In the genomic region with DNA sequence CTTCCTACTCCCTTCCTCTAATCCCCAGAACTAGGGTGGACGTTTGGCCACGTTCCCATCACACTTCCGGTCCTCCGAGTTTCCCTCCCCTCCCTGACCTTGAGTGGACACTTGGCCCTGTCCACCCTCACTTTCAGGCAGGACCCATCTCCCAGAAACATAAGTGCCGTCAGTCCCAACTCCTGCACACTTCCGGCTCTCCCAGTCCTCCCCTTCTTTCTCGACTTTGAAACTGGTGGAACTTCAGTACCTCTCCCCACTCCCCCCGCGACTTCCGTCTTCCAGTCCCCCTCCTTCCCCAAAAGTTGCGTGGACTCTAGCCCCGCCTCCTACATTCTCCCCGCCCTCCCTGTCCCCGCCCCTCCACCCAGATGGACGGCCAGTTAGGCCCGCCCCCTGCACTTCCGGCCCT, we compare ENCODE assay signal across 9 cellular contexts. TPM values are rescaled to one million over a fixed set of nuclear protein-coding genes. Genes with fewer than 3 reads are reported as not detected.
DNase-seq lines count a peak whose midpoint lies in the region; ATAC-seq, FAIRE-seq and TF ChIP-seq lines count a peak whose summit lies in the region.
"Had no signal": no experiment of that assay in that cellular context is flagged by ENCODE, and none has a peak within 500 bp of the region (broad histone marks: within the 10 kb centered on the region; RNA-seq: fewer than 3 reads in every experiment).

No MANE protein-coding gene starts in this region.

- ATAC-seq in A549 (no peak; a peak in 1 of 6 replicates), GM21360 (IDR thresholded peaks at IDR 0.05; ENCODE audit: unreplicated experiment) (peak; percentile 38), T-helper 17 cell (peak; percentile 76)

- H3K4me1 Mint-ChIP-seq in T-helper 17 cell, result peaks cover 9% of the 10 kb centered on the region
- peaks cover 8% of the 10 kb centered on the region for H3K4me1 Mint-ChIP-seq in nephron progenitor cell
- H3K4me1 Mint-ChIP-seq in type B pancreatic cell (ENCODE audit: unreplicated experiment), result no peaks in the 10 kb centered on the region

- no peak for FAIRE-seq in A549 (lab: Jason Lieb, UNC)
- FAIRE-seq: islet of Langerhans had no signal

- TF ChIP-seq CTCF in A549 (IDR thresholded peaks at IDR 0.05), result no peak
- no peak for TF ChIP-seq CTCF in coronary artery (IDR thresholded peaks at IDR 0.05)
- no peak for TF ChIP-seq CTCF in nephron progenitor cell (IDR thresholded peaks at IDR 0.05)
- no peak for TF ChIP-seq CTCF in type B pancreatic cell (conservative IDR thresholded peaks at IDR 0.05)

- DNase-seq in A549 (ENCODE audit: low read depth in 1 of 2, low spot score in 1 of 2) (no peak), T-helper 17 cell (peak in 1 of 3 donors; percentile 70), coronary artery (ENCODE audit: low spot score) (no peak), nephron progenitor cell (no peak), type B pancreatic cell (ENCODE audit: extremely low spot score, unreplicated experiment) (no peak), A172 (ENCODE audit: low spot score) (no peak), iPS-NIHi11 (ENCODE audit: low spot score) (no peak)

- TF ChIP-seq EP300 in A549 (IDR thresholded peaks at IDR 0.05), result no peak

- no peaks in the 10 kb centered on the region for H3K4me1 ChIP-seq in A549

- CTCF ChIA-PET in A549 (lab: Yijun Ruan, JAX), result no interaction called here

- WGBS in A549 (ENCODE audit: missing lambda C conversion rate), result 3% methylated on average over 13 of the region's 17 CpGs

- peaks cover 10% of the 10 kb centered on the region for H3K36me3 Mint-ChIP-seq in T-helper 17 cell (ENCODE audit: low read depth)
- H3K36me3 Mint-ChIP-seq in nephron progenitor cell (ENCODE audit: low read depth), result peaks cover 92% of the 10 kb centered on the region
- peaks cover 56% of the 10 kb centered on the region for H3K36me3 Mint-ChIP-seq in type B pancreatic cell

- H3K27ac ChIP-seq in A549 (peak overlapping the region; percentile 92 to 94), coronary artery (peak overlapping the region; percentile 89 to 98)

- H3K4me3 ChIP-seq in A549, result peak overlapping the region; percentile 83
- H3K4me3 ChIP-seq in coronary artery, result peak overlapping the region; percentile 98

- H3K27ac Mint-ChIP-seq in T-helper 17 cell (peak overlapping the region; percentile 84), nephron progenitor cell (peak overlapping the region; percentile 100), type B pancreatic cell (peak overlapping the region; percentile 99)

- H3K27me3 Mint-ChIP-seq in T-helper 17 cell (no peaks in the 10 kb centered on the region), nephron progenitor cell (ENCODE audit: low read depth, poor library complexity) (peaks cover 4% of the 10 kb centered on the region), type B pancreatic cell (no peaks in the 10 kb centered on the region)

- H3K4me2 ChIP-seq in A549, result peak overlapping the region; percentile 69

- TF ChIP-seq RAD21 in A549 (conservative IDR thresholded peaks at IDR 0.05 in 1 of 2, IDR thresholded peaks at IDR 0.05 in 1 of 2), result no peak

- H3K9me3 ChIP-seq in A549 (peaks cover 95% of the 10 kb centered on the region), T-helper 17 cell (ENCODE audit: control insufficient read depth, low read length, poor library complexity, severe bottlenecking) (peaks cover 56% of the 10 kb centered on the region)

- TF ChIP-seq POLR2A in A549 (IDR thresholded peaks at IDR 0.05; ENCODE audit: low read length), result no peak

- peak overlapping the region; percentile 87 for H3K4me3 Mint-ChIP-seq in T-helper 17 cell
- H3K4me3 Mint-ChIP-seq in nephron progenitor cell, result peak overlapping the region; percentile 95
- H3K4me3 Mint-ChIP-seq in type B pancreatic cell, result peak overlapping the region; percentile 97

- POLR2A ChIA-PET in A549 (lab: Yijun Ruan, JAX), result interaction anchor here (0.6 to 2.2 kb wide), 17 partner anchors 12 to 512 kb away, joined by 3 to 22 read pairs (median 4); a partner anchor contains a TSS

- peaks cover 96% of the 10 kb centered on the region for H3K9me3 Mint-ChIP-seq in nephron progenitor cell
- peaks cover 11% of the 10 kb centered on the region for H3K9me3 Mint-ChIP-seq in type B pancreatic cell

TF ChIP-seq in A549, 52 proteins besides CTCF, POLR2A, EP300 and RAD21:
- TF ChIP-seq FOXS1 (CRISPR knock-in tag; IDR thresholded peaks at IDR 0.05) (no peak), GATA3 (IDR thresholded peaks at IDR 0.05; ENCODE audit: borderline replicate concordance) (0 out of 2 replicates have a peak, but pooled peaks have one; percentile 18), TFCP2L1 (CRISPR knock-in tag; IDR thresholded peaks at IDR 0.05) (0 out of 2 replicates have a peak, but pooled peaks have one; percentile 67), HOXA7 (CRISPR knock-in tag; IDR thresholded peaks at IDR 0.05) (peak; percentile 80), HDAC2 (IDR thresholded peaks at IDR 0.05) (no peak)

RNA-seq across cellular contexts. Expression of a gene that starts 0.3 kb away (rescaled TPM):
- polyA plus RNA-seq in A549 (2011; rRNA removed) (27.3 and 28.7 TPM in 2 replicates), A549 (2017; fragmentation: RNase III; extraction: RNeasy Plus Mini Kit Qiagen cat#74134 plus additional on column Dnase treatment) (15.8 to 18.8 TPM (median 18.3 TPM) in 3 replicates)
- polyA plus RNA-seq in A549 (2012; cell fraction: cytosol; rRNA removed), result 14.7 and 16.0 TPM in 2 replicates
- 24.5 and 27.4 TPM in 2 replicates for polyA plus RNA-seq in A549 (2012; cell fraction: nucleus; rRNA removed)
- polyA minus RNA-seq in A549 (2011; rRNA and poly(A)+ RNA removed), result 34.8 and 37.4 TPM in 2 replicates
- total RNA-seq in T-helper 17 cell (10 to 100 TPM; 30.4 to 41.0 TPM), type B pancreatic cell (ENCODE audit: low replicate concordance) (27.2 and 34.1 TPM in 2 replicates)
- total RNA-seq in A172 (2014; rRNA removed; shearing (Covaris generic)), result 23.5 and 26.9 TPM in 2 replicates

RNA-seq across cellular contexts. Expression of a gene that starts 32.0 kb away (rescaled TPM):
- 5.7 and 6.2 TPM in 2 replicates for polyA plus RNA-seq in A549 (2011; rRNA removed)
- 1.1 and 1.3 TPM in 2 replicates for polyA plus RNA-seq in A549 (2012; cell fraction: cytosol; rRNA removed)
- 0.89 and 0.98 TPM in 2 replicates for polyA plus RNA-seq in A549 (2012; cell fraction: nucleus; rRNA removed)
- 2.7 to 2.8 TPM (median 2.8 TPM) in 3 replicates for polyA plus RNA-seq in A549 (2017; fragmentation: RNase III; extraction: RNeasy Plus Mini Kit Qiagen cat#74134 plus additional on column Dnase treatment)
- polyA minus RNA-seq in A549 (2011; rRNA and poly(A)+ RNA removed), result 6.1 and 7.0 TPM in 2 replicates
- total RNA-seq in T-helper 17 cell, result 10 to 100 TPM; 10.8 to 12.5 TPM
- 12.5 and 14.5 TPM in 2 replicates for total RNA-seq in type B pancreatic cell (ENCODE audit: low replicate concordance)
- total RNA-seq in A172 (2014; rRNA removed; shearing (Covaris generic)), result 16.0 and 16.6 TPM in 2 replicates

RNA-seq across cellular contexts. Expression of a gene that starts 46.1 kb away (rescaled TPM):
- polyA plus RNA-seq in A549 (2011; rRNA removed) (32.7 and 33.1 TPM in 2 replicates), A549 (2017; fragmentation: RNase III; extraction: RNeasy Plus Mini Kit Qiagen cat#74134 plus additional on column Dnase treatment) (22.5 to 30.6 TPM (median 23.7 TPM) in 3 replicates)
- polyA plus RNA-seq in A549 (2012; cell fraction: cytosol; rRNA removed), result 28.1 and 28.7 TPM in 2 replicates
- polyA plus RNA-seq in A549 (2012; cell fraction: nucleus; rRNA removed), result 15.6 and 27.3 TPM in 2 replicates
- 30.1 and 30.2 TPM in 2 replicates for polyA minus RNA-seq in A549 (2011; rRNA and poly(A)+ RNA removed)
- total RNA-seq in T-helper 17 cell (10 to 100 TPM; 13.4 to 15.0 TPM), type B pancreatic cell (ENCODE audit: low replicate concordance) (52.0 and 52.5 TPM in 2 replicates)
- total RNA-seq in A172 (2014; rRNA removed; shearing (Covaris generic)), result not detected in 2 replicates

Comparison
In these comparisons a context has a peak if more than half of its experiments do, and no peak if none do; other contexts are left out.
1. ATAC-seq: peak in GM21360 (single experiment) and T-helper 17 cell (single experiment); none in A549 (0 of 2).
2. RNA of a gene that starts 46.1 kb away (total RNA-seq): 52.0 to 52.5 TPM in type B pancreatic cell and 13.4 to 15.0 TPM in T-helper 17 cell; not detected in A172; every median in the first group is over 10 times any median in the second.
3. Peak in every context shown above with its lines, with median percentiles within 50 percentile points of each other: H3K27ac Mint-ChIP-seq and H3K4me3 Mint-ChIP-seq.